39 cellular contexts compared by ENCODE assay signal in the genomic region with DNA sequence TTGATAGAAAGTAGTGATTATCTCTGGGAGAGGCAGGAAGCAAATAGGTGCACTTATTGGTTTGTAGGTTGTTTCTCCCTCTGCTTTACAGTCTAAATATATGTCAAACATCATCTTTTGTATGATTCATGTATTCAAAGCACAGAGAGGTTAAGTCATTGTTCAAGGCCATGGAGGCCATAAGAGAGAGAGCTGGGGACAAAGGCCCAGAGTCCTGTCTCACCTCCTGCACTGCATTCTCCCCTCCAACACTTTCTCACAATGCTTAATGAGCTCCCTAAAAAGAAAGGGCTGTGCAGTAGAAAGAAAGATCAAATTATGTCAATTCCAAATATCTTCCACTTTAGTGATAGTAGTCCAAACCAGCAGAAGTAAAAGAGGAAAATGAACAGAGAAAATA.
"Had no signal": no experiment of that assay in that cellular context is flagged by ENCODE, and none has a peak within 500 bp of the region (broad histone marks: within the 10 kb centered on the region; RNA-seq: fewer than 3 reads in every experiment).

No MANE protein-coding gene starts in this region.

- ATAC-seq: activated naive CD4-positive, alpha-beta T cell treated with anti-CD3 and anti-CD28 coated beads, Interleukin-2, amount 50 U/mL, for 72 hours; activated naive CD8-positive, alpha-beta T cell treated with anti-CD3 and anti-CD28 coated beads, Interleukin-2, amount 50 U/mL, for 24 hours; activated T-cell treated with anti-CD3 and anti-CD28 coated beads, Interleukin-2, amount 50 U/mL, for 4 hours; activated T-cell treated with anti-CD3 and anti-CD28 coated beads, Interleukin-2, amount 50 U/mL, for 72 hours; activated T-helper 17 cell treated with anti-CD3 and anti-CD28 coated beads, Interleukin-2, amount 50 U/mL, for 72 hours; body of pancreas had no signal

- H3K36me3 Mint-ChIP-seq: activated naive CD4-positive, alpha-beta T cell treated with anti-CD3 and anti-CD28 coated beads, Interleukin-2, amount 10 ng/mL, durations not matched to agents 7 days and 5 days; activated naive CD8-positive, alpha-beta T cell; activated naive CD8-positive, alpha-beta T cell treated with anti-CD3 and anti-CD28 coated beads for 36 hours; activated naive CD8-positive, alpha-beta T cell treated with anti-CD3 and anti-CD28 coated beads, Interleukin-2, amount 10 ng/mL, durations not matched to agents 7 days and 5 days; brain had no signal

- H3K4me1 Mint-ChIP-seq: activated naive CD4-positive, alpha-beta T cell treated with anti-CD3 and anti-CD28 coated beads, Interleukin-2, amount 10 ng/mL, durations not matched to agents 7 days and 5 days; activated naive CD4-positive, alpha-beta T cell treated with anti-CD3 and anti-CD28 coated beads, Interleukin-2, amount 50 U/mL, for 24 hours; activated naive CD8-positive, alpha-beta T cell treated with anti-CD3 and anti-CD28 coated beads for 36 hours; activated naive CD8-positive, alpha-beta T cell treated with anti-CD3 and anti-CD28 coated beads, Interleukin-2, amount 10 ng/mL, durations not matched to agents 7 days and 5 days; activated naive CD8-positive, alpha-beta T cell treated with anti-CD3 and anti-CD28 coated beads, Interleukin-2, amount 50 U/mL, for 24 hours; activated T-helper 17 cell treated with anti-CD3 and anti-CD28 coated beads, Interleukin-2, amount 50 U/mL, for 72 hours; brain; central memory CD8-positive, alpha-beta T cell had no signal

- FAIRE-seq: astrocyte, bronchial epithelial cell, colon had no signal

- H3K27me3 ChIP-seq: adrenal gland, ascending aorta, body of pancreas, brain microvascular endothelial cell, breast epithelium, cardiac muscle cell had no signal

- DNase-seq: activated effector memory CD4-positive, alpha-beta T cell treated with anti-CD3 and anti-CD28 coated beads, Interleukin-2, amount 50 U/mL, for 16 hours; activated effector memory CD4-positive, alpha-beta T cell treated with Interleukin-2 at 50 U/mL for 16 hours; activated gamma-delta T cell; activated gamma-delta T cell treated with Interleukin-2 at 50 U/mL for 16 hours; activated naive CD4-positive, alpha-beta T cell; activated naive CD4-positive, alpha-beta T cell treated with anti-CD3 and anti-CD28 coated beads for 36 hours; activated naive CD4-positive, alpha-beta T cell treated with anti-CD3 and anti-CD28 coated beads, Interleukin-2, amount 10 ng/mL, durations not matched to agents 7 days and 5 days; activated naive CD4-positive, alpha-beta T cell treated with anti-CD3 and anti-CD28 coated beads, Interleukin-2, amount 50 U/mL, for 16 hours; activated naive CD4-positive, alpha-beta T cell treated with Interleukin-2 at 50 U/mL for 16 hours; activated naive CD8-positive, alpha-beta T cell treated with anti-CD3 and anti-CD28 coated beads for 36 hours; activated naive CD8-positive, alpha-beta T cell treated with anti-CD3 and anti-CD28 coated beads, Interleukin-2, amount 10 ng/mL, durations not matched to agents 7 days and 5 days; activated naive CD8-positive, alpha-beta T cell treated with anti-CD3 and anti-CD28 coated beads, Interleukin-2, amount 50 U/mL, for 24 hours; activated T-cell treated with anti-CD3 and anti-CD28 coated beads, Interleukin-2, amount 50 U/mL, for 4 hours; activated T-cell treated with anti-CD3 and anti-CD28 coated beads, Interleukin-2, amount 50 U/mL, for 48 hours; activated T-cell treated with anti-CD3 and anti-CD28 coated beads, Interleukin-2, amount 50 U/mL, for 72 hours; adrenal gland; amniotic stem cell; amygdala; anterior cingulate cortex; aorta; body of pancreas; brain microvascular endothelial cell; caudate nucleus; central memory CD4-positive, alpha-beta T cell; cerebellar nuclear complex had no signal

- H3K27ac Mint-ChIP-seq: activated naive CD4-positive, alpha-beta T cell treated with anti-CD3 and anti-CD28 coated beads for 36 hours; activated naive CD4-positive, alpha-beta T cell treated with anti-CD3 and anti-CD28 coated beads, Interleukin-2, amount 10 ng/mL, durations not matched to agents 7 days and 5 days; activated naive CD4-positive, alpha-beta T cell treated with anti-CD3 and anti-CD28 coated beads, Interleukin-2, amount 50 U/mL, for 24 hours; activated naive CD4-positive, alpha-beta T cell treated with anti-CD3 and anti-CD28 coated beads, Interleukin-2, amount 50 U/mL, for 72 hours; activated naive CD8-positive, alpha-beta T cell; activated naive CD8-positive, alpha-beta T cell treated with anti-CD3 and anti-CD28 coated beads for 36 hours; activated naive CD8-positive, alpha-beta T cell treated with anti-CD3 and anti-CD28 coated beads, Interleukin-2, amount 10 ng/mL, durations not matched to agents 7 days and 5 days; activated naive CD8-positive, alpha-beta T cell treated with anti-CD3 and anti-CD28 coated beads, Interleukin-2, amount 50 U/mL, for 24 hours; activated T-cell treated with anti-CD3 and anti-CD28 coated beads, Interleukin-2, amount 50 U/mL, for 72 hours; activated T-helper 1 cell treated with anti-CD3 and anti-CD28 coated beads, Interleukin-12 subunit alpha, Interleukin-12 subunit beta, Interleukin-2, Interleukin-4 antibody, amounts not matched to agents 30 ng/mL and 10 ng/mL and 1 ng/mL, durations not matched to agents 14 hours and 24 hours and 36 hours; activated T-helper 17 cell treated with anti-CD3 and anti-CD28 coated beads, Interleukin-2, amount 50 U/mL, for 72 hours; activated T-helper 2 cell treated with anti-CD3 and anti-CD28 coated beads, Interferon-gamma antibody, Interleukin-2, Interleukin-4, amounts not matched to agents 10 μg/mL and 5 μg/mL and 100 μg/mL, durations not matched to agents 14 hours and 24 hours and 36 hours; brain had no signal

- H3K4me3 ChIP-seq: adrenal gland, ascending aorta, body of pancreas, breast epithelium, cardiac muscle cell had no signal

- H3K4me1 ChIP-seq: adrenal gland, ascending aorta, body of pancreas, breast epithelium had no signal

- H3K9me3 ChIP-seq: ascending aorta had no signal

- H3K27ac ChIP-seq: adrenal gland, ascending aorta, body of pancreas, brain microvascular endothelial cell, breast epithelium, cardiac muscle cell had no signal

- H3K4me3 Mint-ChIP-seq: activated naive CD4-positive, alpha-beta T cell treated with anti-CD3 and anti-CD28 coated beads for 36 hours; activated naive CD4-positive, alpha-beta T cell treated with anti-CD3 and anti-CD28 coated beads, Interleukin-2, amount 10 ng/mL, durations not matched to agents 7 days and 5 days; activated naive CD4-positive, alpha-beta T cell treated with anti-CD3 and anti-CD28 coated beads, Interleukin-2, amount 50 U/mL, for 24 hours; activated naive CD8-positive, alpha-beta T cell; activated naive CD8-positive, alpha-beta T cell treated with anti-CD3 and anti-CD28 coated beads for 36 hours; activated naive CD8-positive, alpha-beta T cell treated with anti-CD3 and anti-CD28 coated beads, Interleukin-2, amount 10 ng/mL, durations not matched to agents 7 days and 5 days; activated naive CD8-positive, alpha-beta T cell treated with anti-CD3 and anti-CD28 coated beads, Interleukin-2, amount 50 U/mL, for 24 hours; activated T-cell treated with anti-CD3 and anti-CD28 coated beads, Interleukin-2, amount 50 U/mL, for 4 hours; activated T-cell treated with anti-CD3 and anti-CD28 coated beads, Interleukin-2, amount 50 U/mL, for 72 hours; activated T-helper 1 cell treated with anti-CD3 and anti-CD28 coated beads, Interleukin-12 subunit alpha, Interleukin-12 subunit beta, Interleukin-2, Interleukin-4 antibody, amounts not matched to agents 30 ng/mL and 10 ng/mL and 1 ng/mL, durations not matched to agents 14 hours and 24 hours and 36 hours; activated T-helper 17 cell treated with anti-CD3 and anti-CD28 coated beads, Interleukin-2, amount 50 U/mL, for 72 hours; brain; central memory CD8-positive, alpha-beta T cell had no signal

- H3K36me3 ChIP-seq: adrenal gland, ascending aorta, brain microvascular endothelial cell, breast epithelium, cardiac muscle cell had no signal
